In genomic region chrX:154793084-154793483, GRCh38 we compare ENCODE assay signal across 1 cellular context.
TF ChIP-seq lines count a peak whose summit lies in the region.

No MANE protein-coding gene starts in this region.

TF ChIP-seq in HepG2, 621 proteins besides CTCF, POLR2A, EP300 and RAD21:
- peak; percentile 35; the same call in 1 of the 2 replicates for TF ChIP-seq FOXA3 (CRISPR knock-in tag; IDR thresholded peaks at IDR 0.05)
- no peak for TF ChIP-seq KLF16 (CRISPR knock-in tag; IDR thresholded peaks at IDR 0.05)
- TF ChIP-seq KLF11 (CRISPR knock-in tag; IDR thresholded peaks at IDR 0.05): no peak
- TF ChIP-seq ZNF329 (CRISPR knock-in tag; IDR thresholded peaks at IDR 0.05; ENCODE audit: low read depth): no peak
- no peak for TF ChIP-seq ZNF276 (CRISPR knock-in tag; IDR thresholded peaks at IDR 0.05; ENCODE audit: low read depth)
